In the genomic region with DNA sequence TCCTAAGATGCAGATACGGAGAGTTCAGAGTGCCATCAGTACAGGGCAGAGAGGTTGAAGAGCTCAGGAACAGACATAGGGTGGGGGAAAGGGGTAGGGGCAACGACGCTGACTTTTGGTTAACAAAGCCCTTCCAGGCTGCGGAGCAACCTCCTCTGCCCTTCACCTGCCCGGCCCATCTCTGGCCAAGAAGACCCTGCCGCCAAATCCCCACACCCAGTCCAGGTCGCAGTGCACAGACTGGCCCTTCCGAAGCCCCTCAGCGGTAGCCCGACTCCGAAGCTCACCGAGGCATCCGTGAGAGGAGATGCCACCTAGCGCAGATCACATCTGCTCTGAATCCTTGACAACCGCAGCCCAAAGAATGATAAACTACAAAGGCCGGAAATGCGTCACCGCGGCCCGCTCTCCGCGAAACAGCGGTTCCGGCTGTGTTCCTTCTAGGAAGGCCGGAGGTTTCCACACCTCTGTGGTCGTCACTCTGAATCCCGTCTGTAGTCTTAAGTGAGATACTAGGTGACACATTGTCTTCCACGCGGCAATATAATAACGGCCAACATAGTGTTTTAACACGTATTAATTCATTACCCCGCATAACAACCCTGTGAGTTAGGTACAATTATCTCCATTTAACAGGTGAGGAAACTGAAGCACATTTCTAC, we compare ENCODE assay signal across 8 cellular contexts. TPM values are rescaled to one million over a fixed set of nuclear protein-coding genes. Genes with fewer than 3 reads are reported as not detected.
DNase-seq lines count a peak whose midpoint lies in the region; ATAC-seq and TF ChIP-seq lines count a peak whose summit lies in the region.

A gene (minus strand): TSS at position 380 of the 662 bp plus-strand sequence. CDS start 7,225 bp downstream, outside the sequence.

- POLR2A ChIA-PET in activated B cell treated with CpG ODN at 0.5 μM for 24 hours (lab: Charles Lee) = interaction anchor here (0.9 kb wide), 1 partner anchor 44 kb away, joined by 3 read pairs; a partner anchor contains a TSS

- peak within 1 kb of the TSS; percentile 74 for H3K9ac ChIP-seq in smooth muscle cell (ENCODE audit: low read depth)

- H3K27ac ChIP-seq in caudate nucleus (ENCODE audit: low read depth, low read length) = no peak within 1 kb of the TSS
- H3K27ac ChIP-seq in smooth muscle cell (ENCODE audit: low read depth) = peak within 1 kb of the TSS; percentile 37

- H3K4me1 Mint-ChIP-seq in activated B cell treated with CpG ODN at 0.5 μM for 24 hours = peaks cover 14% of the 10 kb centered on the region

- H3K4me3 ChIP-seq in GM12875 (ENCODE audit: low read depth, low read length) (peak within 1 kb of the TSS; percentile 67), smooth muscle cell (peak within 1 kb of the TSS; percentile 68)

- H3K4me3 Mint-ChIP-seq in activated B cell treated with CpG ODN at 0.5 μM for 24 hours = peak within 1 kb of the TSS; percentile 87

- H3K4me1 ChIP-seq in smooth muscle cell (ENCODE audit: low read depth) = peaks cover 12% of the 10 kb centered on the region

- peak within 1 kb of the TSS; percentile 51 for H3K27ac Mint-ChIP-seq in activated B cell treated with CpG ODN at 0.5 μM for 24 hours

- H3K36me3 ChIP-seq in smooth muscle cell (ENCODE audit: low read depth) = no peaks in the 10 kb centered on the region

- ATAC-seq in HG02840 (IDR thresholded peaks at IDR 0.05; ENCODE audit: low FRiP score, unreplicated experiment) (peak; percentile 78), activated B cell treated with CpG ODN at 0.5 μM for 24 hours (ENCODE audit: low read depth) (peak; percentile 71)

- no peaks in the 10 kb centered on the region for H3K9me3 ChIP-seq in smooth muscle cell (replicated peaks; ENCODE audit: low read depth)

- no peaks in the 10 kb centered on the region for H4K20me1 ChIP-seq in smooth muscle cell (ENCODE audit: low read depth)

- no peaks in the 10 kb centered on the region for H3F3A ChIP-seq in smooth muscle cell (ENCODE audit: low read depth)

- no peaks in the 10 kb centered on the region for H3K36me3 Mint-ChIP-seq in activated B cell treated with CpG ODN at 0.5 μM for 24 hours (ENCODE audit: low read depth)

- peak within 1 kb of the TSS; percentile 92 for H2AFZ ChIP-seq in smooth muscle cell (ENCODE audit: low read depth)

- intact Hi-C loops in activated B cell treated with CpG ODN at 0.5 μM for 24 hours (cut with micrococcal nuclease) = loop anchor here (1.0 kb wide), 1 partner anchor 44 kb away; a partner anchor contains a TSS

- CTCF ChIA-PET in activated B cell treated with CpG ODN at 0.5 μM for 24 hours (lab: Charles Lee) = interaction anchor here (1.0 kb wide), 1 partner anchor 94 kb away, joined by 3 read pairs; a partner anchor contains a TSS

- TF ChIP-seq CTCF in GM12875 (IDR thresholded peaks at IDR 0.05; ENCODE audit: borderline replicate concordance, insufficient read depth, low read depth, low read length) (no peak), activated B cell treated with CpG ODN at 0.5 μM for 24 hours (IDR thresholded peaks at IDR 0.05) (no peak), smooth muscle cell (IDR thresholded peaks at IDR 0.05; ENCODE audit: borderline replicate concordance, insufficient read depth, poor library complexity, severe bottlenecking) (no peak)

- peaks cover 7% of the 10 kb centered on the region for H3K79me2 ChIP-seq in smooth muscle cell (ENCODE audit: low read depth)

- H3K9me3 Mint-ChIP-seq in activated B cell treated with CpG ODN at 0.5 μM for 24 hours = peaks cover 17% of the 10 kb centered on the region

- H3K27me3 Mint-ChIP-seq in activated B cell treated with CpG ODN at 0.5 μM for 24 hours = peaks cover 43% of the 10 kb centered on the region

- DNase-seq in NCI-H2029 treated with DMSO at 0.1 percent for 48 hours (lab: John Stamatoyannopoulos, UW) (peak; percentile 1), activated B cell treated with CpG ODN at 0.5 μM for 24 hours (peak; percentile 31), caudate nucleus (lab: John Stamatoyannopoulos, UW) (peak in 58 of 61 donors; percentile 7 to 89 (median 58)), inferior parietal cortex (ENCODE audit: extremely low spot score) (peak; percentile 79), smooth muscle cell (lab: John Stamatoyannopoulos, UW; ENCODE audit: unreplicated experiment) (peak; percentile 6), LoVo (ENCODE audit: low spot score) (no peak)

- under 1% methylated on average over 32 of the region's 32 CpGs for WGBS in smooth muscle cell (ENCODE audit: low lambda C conversion rate)

- H3K27me3 ChIP-seq in smooth muscle cell (ENCODE audit: low read depth) = no peaks in the 10 kb centered on the region

- peak within 1 kb of the TSS; percentile 87 for H3K4me2 ChIP-seq in smooth muscle cell

RNA-seq across cellular contexts. Expression of the gene that starts here (rescaled TPM):
- total RNA-seq in activated B cell treated with CpG ODN at 0.5 μM for 24 hours (0.18 and 0.49 TPM in 2 replicates), smooth muscle cell (1.6 and 2.7 TPM in 2 replicates)
- 0.60 and 0.94 TPM in 2 replicates for polyA plus RNA-seq in smooth muscle cell

Comparison
In these comparisons a context has a peak if more than half of its experiments do, and no peak if none do; other contexts are left out.
1. Peak in DNase-seq and ATAC-seq in activated B cell treated with CpG ODN at 0.5 μM for 24 hours; RNA of the gene not detected or under 1 TPM.